In genomic region chr11:27387362-27387761, GRCh38 we compare ENCODE assay signal across 17 cellular contexts. TPM values are rescaled to one million over a fixed set of nuclear protein-coding genes. Genes with fewer than 3 reads are reported as not detected.
A peak's percentile ranks its signal among the peaks of the same experiment; 100 is the strongest.
DNase-seq lines count a peak whose midpoint lies in the region; ATAC-seq, FAIRE-seq and TF ChIP-seq lines count a peak whose summit lies in the region.
"Had no signal": no experiment of that assay in that cellular context is flagged by ENCODE, and none has a peak within 500 bp of the region (broad histone marks: within the 10 kb centered on the region; RNA-seq: fewer than 3 reads in every experiment).

No MANE protein-coding gene starts in this region.

- DNase-seq in Caco-2 (no peak), GM12878 (ENCODE audit: low read depth, low spot score) (no peak), AG20443 (ENCODE audit: low spot score) (no peak), epidermal melanocyte (ENCODE audit: insufficient read length, low spot score) (no peak)
- DNase-seq: C1 segment of cervical spinal cord, DMS 273 treated with DMSO at 0.1 percent for 48 hours, GF-D8, NCI-H1436, NCI-H2029, NCI-H748 treated with DMSO at 0.1 percent for 48 hours had no signal

- H3K4me3 Mint-ChIP-seq in Caco-2 (ENCODE audit: unreplicated experiment): no peak overlapping the region
- H3K4me3 Mint-ChIP-seq in nephron: no peak overlapping the region

- ATAC-seq in HG02870 (IDR thresholded peaks at IDR 0.05; ENCODE audit: unreplicated experiment): peak; percentile 53
- peak; percentile 39 for ATAC-seq in GM12878
- ATAC-seq in HG02884 (IDR thresholded peaks at IDR 0.05; ENCODE audit: unreplicated experiment): no peak
- no peak for ATAC-seq in GM19328 (IDR thresholded peaks at IDR 0.05; ENCODE audit: unreplicated experiment)

- CTCF ChIA-PET in Caco-2 (lab: Charles Lee) (no interaction called here), GM12878 (lab: Yijun Ruan, JAX) (no interaction called here)

- TF ChIP-seq POLR2A in GM12878 (IDR thresholded peaks at IDR 0.05; ENCODE audit: low read depth, low read length): no peak

- H2AFZ ChIP-seq in GM12878 (ENCODE audit: control insufficient read depth, low read depth, low read length): no peak overlapping the region

- no peak for TF ChIP-seq RAD21 in GM12878 (IDR thresholded peaks at IDR 0.05; ENCODE audit: insufficient read depth, low read depth, low read length)

- in situ Hi-C loops in GM12878 (cut with MboI): no loop called here

- no peak overlapping the region for H3K4me2 ChIP-seq in GM12878 (ENCODE audit: control insufficient read depth, insufficient read depth)
- H3K4me2 ChIP-seq: KMS-11 had no signal

- no peak overlapping the region for H3K9ac ChIP-seq in GM12878 (ENCODE audit: control insufficient read depth, insufficient read depth, low read length)
- H3K9ac ChIP-seq: KMS-11 had no signal

- FAIRE-seq in GM12878 (lab: Jason Lieb, UNC): no peak

- H3K9me3 ChIP-seq in Caco-2 (no peaks in the 10 kb centered on the region), GM12878 (replicated peaks; ENCODE audit: control insufficient read depth, insufficient read depth, low read length) (no peaks in the 10 kb centered on the region)
- H3K9me3 ChIP-seq: SJSA1 had no signal

- H3K27ac ChIP-seq in GM12878 (ENCODE audit: control insufficient read depth, insufficient read depth): no peak overlapping the region
- H3K27ac ChIP-seq: KMS-11, RWPE1, SJSA1 had no signal

- RAD21 ChIA-PET in GM12878 (lab: Charles Lee; ENCODE audit: unreplicated experiment): no interaction called here

- no peak for TF ChIP-seq EP300 in GM12878 (IDR thresholded peaks at IDR 0.05; ENCODE audit: borderline replicate concordance in 1 of 2, control insufficient read depth in 1 of 2, low read depth in 2 of 2, low read length in 2 of 2)

- H3K4me1 Mint-ChIP-seq in Caco-2 (ENCODE audit: low read depth, unreplicated experiment): peaks cover 20% of the 10 kb centered on the region
- peaks cover 17% of the 10 kb centered on the region for H3K4me1 Mint-ChIP-seq in nephron

- peak overlapping the region; percentile 35 for H3K27ac Mint-ChIP-seq in Caco-2 (ENCODE audit: unreplicated experiment)
- peak overlapping the region in 2 of 3 experiments; percentile 33 to 63 for H3K27ac Mint-ChIP-seq in nephron

- H3K27me3 Mint-ChIP-seq in Caco-2 (ENCODE audit: insufficient read depth, unreplicated experiment) (no peaks in the 10 kb centered on the region), nephron (ENCODE audit: low read depth) (no peaks in the 10 kb centered on the region)

- BruUV-seq in Caco-2 (replicated peaks; lab: Mats Ljungman, UMichigan): no TSS peak
- BruUV-seq in GM12878 (replicated peaks; lab: Mats Ljungman, UMichigan): no TSS peak

- H3K4me3 ChIP-seq in Caco-2 (ENCODE audit: low read depth, low read length) (no peak overlapping the region), GM12878 (no peak overlapping the region)
- H3K4me3 ChIP-seq: SJSA1 had no signal

- WGBS in GM12878 (ENCODE audit: insufficient coverage, insufficient replicate concordance, low lambda C conversion rate, missing lambda C conversion rate): 0% methylated on average over 2 of the region's 2 CpGs

- no peaks in the 10 kb centered on the region for H3K36me3 ChIP-seq in Caco-2 (ENCODE audit: control insufficient read depth, insufficient read depth, low read length)
- no peaks in the 10 kb centered on the region for H3K36me3 ChIP-seq in GM12878 (ENCODE audit: control insufficient read depth in 2 of 2, insufficient read depth in 2 of 2, low read length in 1 of 2)
- H3K36me3 ChIP-seq: SJSA1 had no signal

- no peaks in the 10 kb centered on the region for H4K20me1 ChIP-seq in GM12878 (ENCODE audit: control insufficient read depth, insufficient read depth)

- TF ChIP-seq CTCF in Caco-2 (IDR thresholded peaks at IDR 0.05; ENCODE audit: insufficient read depth in 1 of 2, low read depth in 1 of 2, low read length in 1 of 2, severe bottlenecking in 1 of 2, unreplicated experiment in 1 of 2) (no peak), GM12878 (IDR thresholded peaks at IDR 0.05 in 2 of 3, conservative IDR thresholded peaks at IDR 0.05 in 1 of 3; ENCODE audit: control insufficient read depth in 2 of 3, extremely low read depth in 1 of 3, insufficient read depth in 1 of 3, low read depth in 3 of 3, low read length in 3 of 3) (no peak), nephron (IDR thresholded peaks at IDR 0.05; ENCODE audit: unreplicated experiment in 3 of 3) (no peak)

- H3K9me3 Mint-ChIP-seq in Caco-2 (ENCODE audit: unreplicated experiment): no peaks in the 10 kb centered on the region
- H3K9me3 Mint-ChIP-seq in nephron: no peaks in the 10 kb centered on the region

- H3K4me1 ChIP-seq in Caco-2 (peaks cover 52% of the 10 kb centered on the region), GM12878 (ENCODE audit: control insufficient read depth, insufficient read depth, low read length) (no peaks in the 10 kb centered on the region)

- POLR2A ChIA-PET in Caco-2 (lab: Charles Lee): no interaction called here
- POLR2A ChIA-PET in GM12878 (lab: Charles Lee): no interaction called here

- intact Hi-C loops in Caco-2 (cut with micrococcal nuclease; ENCODE audit: unreplicated experiment): no loop called here
- intact Hi-C loops in GM12878 (cut with micrococcal nuclease; ENCODE audit: unreplicated experiment): no loop called here

- SMC1A ChIA-PET in GM12878 (lab: Charles Lee; ENCODE audit: uncharacterized antibody, unreplicated experiment): interaction anchor here (1.4 to 1.7 kb wide), 2 partner anchors 15 to 91 kb away, joined by 4 to 5 read pairs; no protein-coding TSS in a partner anchor

- H3K27me3 ChIP-seq in Caco-2 (replicated peaks; ENCODE audit: control insufficient read depth, insufficient read depth, low read length): no peaks in the 10 kb centered on the region
- H3K27me3 ChIP-seq in GM12878 (replicated peaks in 1 of 2; ENCODE audit: control insufficient read depth in 2 of 2, insufficient read depth in 2 of 2, low read length in 1 of 2): no peaks in the 10 kb centered on the region
- H3K27me3 ChIP-seq: SJSA1 had no signal

- H3K36me3 Mint-ChIP-seq in Caco-2 (ENCODE audit: insufficient read depth, unreplicated experiment) (peaks cover 11% of the 10 kb centered on the region), nephron (ENCODE audit: low read depth) (peaks cover 44% of the 10 kb centered on the region)

- H3K79me2 ChIP-seq in GM12878 (ENCODE audit: control insufficient read depth, insufficient read depth, low read length): no peaks in the 10 kb centered on the region

TF ChIP-seq in GM12878, 131 proteins besides CTCF, POLR2A, EP300 and RAD21 (continues in another document):
- TF ChIP-seq ZNF592 (IDR thresholded peaks at IDR 0.05) (no peak), ELK1 (IDR thresholded peaks at IDR 0.05; ENCODE audit: low read depth, low read length) (no peak)

RNA-seq across cellular contexts. Expression of gene CCDC34, which starts 24.3 kb away (rescaled TPM):
- total RNA-seq in Caco-2 (2022) (25.0 and 25.7 TPM in 2 replicates), GM12878 (2014; rRNA removed) (8.0 and 8.9 TPM in 2 replicates), GM12878 (2014; rRNA removed; fragmentation: Illumina TruSeq; extraction: Trizol) (22.3 and 22.9 TPM in 2 replicates), GM12878 (2021) (15.8 and 16.2 TPM in 2 replicates)
- total RNA-seq in GM12878 (2013; cell fraction: nucleolus; rRNA removed): 4.4 TPM in 2 replicates
- polyA plus RNA-seq in GM12878 (2011; ENCODE audit: low read depth): 8.5 TPM
- polyA plus RNA-seq in GM12878 (2011; rRNA removed) (10.7 and 16.4 TPM in 2 replicates), GM12878 (2014; fragmentation: Illumina TruSeq; extraction: Trizol) (39.1 and 45.6 TPM in 2 replicates), GM12878 (2014; fragmentation: Nextera tagmentation; extraction: Ambion mirVana) (10 to 100 TPM in 1 of 2 experiments, 1 to 10 TPM in 1; 6.2 to 13.4 TPM), GM12878 (2014; rRNA removed) (12.0 TPM in 2 replicates), GM12878 (2016; fragmentation: Nextera tagmentation; extraction: Ambion mirVana) (10 to 100 TPM; 18.1 to 19.4 TPM)
- 7.0 and 7.6 TPM in 2 replicates for polyA plus RNA-seq in GM12878 (2011; cell fraction: cytosol; rRNA removed)
- 4.2 and 5.6 TPM in 2 replicates for polyA plus RNA-seq in GM12878 (2011; cell fraction: nucleus; rRNA removed)
- 13.3 and 13.6 TPM in 2 replicates for polyA plus RNA-seq in GM12878 (2012)
- polyA minus RNA-seq in GM12878 (2011; rRNA and poly(A)+ RNA removed): 2.9 and 3.4 TPM in 2 replicates
- 2.3 and 4.0 TPM in 2 replicates for polyA minus RNA-seq in GM12878 (2011; cell fraction: cytosol; rRNA and poly(A)+ RNA removed)
- polyA minus RNA-seq in GM12878 (2011; cell fraction: nucleus; rRNA and poly(A)+ RNA removed): 2.2 and 6.7 TPM in 2 replicates

Comparison
In these comparisons a context has a peak if more than half of its experiments do, and no peak if none do; other contexts are left out.
1. ATAC-seq: peak in HG02870 (single experiment) and GM12878 (single experiment); none in HG02884 (single experiment) and GM19328 (single experiment).